1 cellular context compared by ENCODE assay signal in genomic region chr2:98507461-98507860, GRCh38.
TF ChIP-seq lines count a peak whose summit lies in the region.

No MANE protein-coding gene starts in this region.

TF ChIP-seq in GM23338, 12 proteins besides CTCF, POLR2A, EP300 and RAD21 (continued from another document):
- TF ChIP-seq, protein P1, sequence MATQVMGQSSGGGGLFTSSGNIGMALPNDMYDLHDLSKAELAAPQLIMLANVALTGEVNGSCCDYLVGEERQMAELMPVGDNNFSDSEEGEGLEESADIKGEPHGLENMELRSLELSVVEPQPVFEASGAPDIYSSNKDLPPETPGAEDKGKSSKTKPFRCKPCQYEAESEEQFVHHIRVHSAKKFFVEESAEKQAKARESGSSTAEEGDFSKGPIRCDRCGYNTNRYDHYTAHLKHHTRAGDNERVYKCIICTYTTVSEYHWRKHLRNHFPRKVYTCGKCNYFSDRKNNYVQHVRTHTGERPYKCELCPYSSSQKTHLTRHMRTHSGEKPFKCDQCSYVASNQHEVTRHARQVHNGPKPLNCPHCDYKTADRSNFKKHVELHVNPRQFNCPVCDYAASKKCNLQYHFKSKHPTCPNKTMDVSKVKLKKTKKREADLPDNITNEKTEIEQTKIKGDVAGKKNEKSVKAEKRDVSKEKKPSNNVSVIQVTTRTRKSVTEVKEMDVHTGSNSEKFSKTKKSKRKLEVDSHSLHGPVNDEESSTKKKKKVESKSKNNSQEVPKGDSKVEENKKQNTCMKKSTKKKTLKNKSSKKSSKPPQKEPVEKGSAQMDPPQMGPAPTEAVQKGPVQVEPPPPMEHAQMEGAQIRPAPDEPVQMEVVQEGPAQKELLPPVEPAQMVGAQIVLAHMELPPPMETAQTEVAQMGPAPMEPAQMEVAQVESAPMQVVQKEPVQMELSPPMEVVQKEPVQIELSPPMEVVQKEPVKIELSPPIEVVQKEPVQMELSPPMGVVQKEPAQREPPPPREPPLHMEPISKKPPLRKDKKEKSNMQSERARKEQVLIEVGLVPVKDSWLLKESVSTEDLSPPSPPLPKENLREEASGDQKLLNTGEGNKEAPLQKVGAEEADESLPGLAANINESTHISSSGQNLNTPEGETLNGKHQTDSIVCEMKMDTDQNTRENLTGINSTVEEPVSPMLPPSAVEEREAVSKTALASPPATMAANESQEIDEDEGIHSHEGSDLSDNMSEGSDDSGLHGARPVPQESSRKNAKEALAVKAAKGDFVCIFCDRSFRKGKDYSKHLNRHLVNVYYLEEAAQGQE (IDR thresholded peaks at IDR 0.05; ENCODE audit: unreplicated experiment) = no peak
- TF ChIP-seq ETS1 (IDR thresholded peaks at IDR 0.05) = no peak
- TF ChIP-seq EZH2phosphoT487 (IDR thresholded peaks at IDR 0.05; ENCODE audit: unreplicated experiment) = no peak
- no peak for TF ChIP-seq POLR2AphosphoS5 (IDR thresholded peaks at IDR 0.05; ENCODE audit: low read depth)
